Comparison of ENCODE assay signal across 28 cellular contexts in the genomic region with DNA sequence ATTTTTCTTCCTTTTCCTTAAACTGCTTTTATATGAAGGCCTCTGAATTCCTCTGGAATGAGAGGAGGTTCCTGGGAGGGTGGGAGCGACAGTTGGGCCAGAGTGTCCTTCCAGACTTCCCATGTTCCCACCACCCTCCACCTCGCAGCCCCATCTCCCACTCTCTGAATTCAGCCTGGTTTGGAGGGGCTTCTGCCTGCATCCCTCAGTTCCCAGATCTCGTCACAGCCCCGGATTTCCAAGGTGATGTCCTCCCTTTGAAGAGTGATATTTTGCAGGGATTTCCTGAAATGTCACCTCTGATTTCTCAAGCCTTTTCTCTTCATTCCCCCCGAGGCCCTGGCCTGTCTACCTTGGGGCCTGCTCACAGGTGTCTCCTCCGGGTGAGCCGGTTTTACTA. TPM values are rescaled to one million over a fixed set of nuclear protein-coding genes. Genes with fewer than 3 reads are reported as not detected.
"Had no signal": no experiment of that assay in that cellular context is flagged by ENCODE, and none has a peak within 500 bp of the region (broad histone marks: within the 10 kb centered on the region; RNA-seq: fewer than 3 reads in every experiment).

No MANE protein-coding gene starts in this region.

- H3K27ac Mint-ChIP-seq: mesothelial cell of epicardium; natural killer cell treated with Interleukin-12 subunit alpha and Interleukin-12 subunit beta and Interleukin-15 and Interleukin-18, amount 100 ng/mL, for 72 hours; stimulated activated effector memory CD8-positive, alpha-beta T cell treated with anti-CD3 and anti-CD28 coated beads, Interleukin-12 subunit alpha, Interleukin-12 subunit beta, amount 100 ng/mL, for 72 hours; type B pancreatic cell had no signal

- H3K79me2 ChIP-seq: hepatocyte, parathyroid adenoma had no signal

- H3K27me3 Mint-ChIP-seq: naive B cell; natural killer cell treated with Interleukin-12 subunit alpha and Interleukin-12 subunit beta and Interleukin-15 and Interleukin-18, amount 100 ng/mL, for 72 hours; type B pancreatic cell had no signal

- H3K4me2 ChIP-seq: hepatocyte had no signal

- H3K4me1 Mint-ChIP-seq: mesothelial cell of epicardium; stimulated activated effector memory CD8-positive, alpha-beta T cell treated with anti-CD3 and anti-CD28 coated beads, Interleukin-12 subunit alpha, Interleukin-12 subunit beta, amount 100 ng/mL, for 72 hours had no signal

- H3K9ac ChIP-seq: parathyroid adenoma had no signal

- H3K4me1 ChIP-seq: gastrocnemius medialis, left lung, parathyroid adenoma, prostate gland, sigmoid colon, testis, tibial artery had no signal

- ATAC-seq: esophagus mucosa; gastrocnemius medialis; left lung; mucosa of descending colon; natural killer cell treated with Interleukin-12 subunit alpha and Interleukin-12 subunit beta and Interleukin-15 and Interleukin-18, amount 100 ng/mL, for 72 hours; right cardiac atrium; stimulated activated effector memory CD8-positive, alpha-beta T cell treated with anti-CD3 and anti-CD28 coated beads, Interleukin-12 subunit alpha, Interleukin-12 subunit beta, amount 100 ng/mL, for 72 hours had no signal

- H3K36me3 Mint-ChIP-seq: stimulated activated effector memory CD8-positive, alpha-beta T cell treated with anti-CD3 and anti-CD28 coated beads, Interleukin-12 subunit alpha, Interleukin-12 subunit beta, amount 100 ng/mL, for 72 hours had no signal

- H3K27me3 ChIP-seq: dorsolateral prefrontal cortex, gastrocnemius medialis, hepatocyte, left lung, sigmoid colon, testis, tibial artery had no signal

- H3K27ac ChIP-seq: dorsolateral prefrontal cortex, epithelial cell of prostate, gastrocnemius medialis, hepatocyte, left lung, parathyroid adenoma, prostate gland, sigmoid colon, testis, tibial artery had no signal

- H3K4me3 Mint-ChIP-seq: mesothelial cell of epicardium; naive B cell; natural killer cell treated with Interleukin-12 subunit alpha and Interleukin-12 subunit beta and Interleukin-15 and Interleukin-18, amount 100 ng/mL, for 72 hours; stimulated activated effector memory CD8-positive, alpha-beta T cell treated with anti-CD3 and anti-CD28 coated beads, Interleukin-12 subunit alpha, Interleukin-12 subunit beta, amount 100 ng/mL, for 72 hours; type B pancreatic cell had no signal

- DNase-seq: dorsolateral prefrontal cortex; effector CD4-positive, alpha-beta T cell; foreskin fibroblast; gastrocnemius medialis; kidney; left lung; mesenchymal stem cell; mucosa of descending colon; naive B cell; occipital lobe; right cardiac atrium; sigmoid colon; stimulated activated CD4-positive, alpha-beta T cell treated with anti-CD3 and anti-CD28 coated beads, Interleukin-2, amount 100 ng/mL, for 24 hours; stimulated activated CD4-positive, alpha-beta T cell treated with anti-CD3 and anti-CD28 coated beads, Interleukin-4, amount 100 ng/mL, for 24 hours; stimulated activated naive CD4-positive, alpha-beta T cell treated with Interleukin-2 at 50 U/mL for 16 hours; substantia nigra; testis; tibial artery had no signal

- H2AFZ ChIP-seq: hepatocyte, parathyroid adenoma had no signal

- H3K36me3 ChIP-seq: gastrocnemius medialis, prostate gland had no signal

- H3K9me3 ChIP-seq: gastrocnemius medialis, prostate gland, sigmoid colon, testis had no signal

- H3K4me3 ChIP-seq: dorsolateral prefrontal cortex, gastrocnemius medialis, hepatocyte, left lung, mucosa of descending colon, prostate gland, sigmoid colon, testis, tibial artery had no signal

RNA-seq across cellular contexts. Expression of gene SLC7A9, which starts 16.7 kb away (rescaled TPM):
- total RNA-seq: glomerular endothelial cell had no signal
